8 cellular contexts compared by ENCODE assay signal in the genomic region with DNA sequence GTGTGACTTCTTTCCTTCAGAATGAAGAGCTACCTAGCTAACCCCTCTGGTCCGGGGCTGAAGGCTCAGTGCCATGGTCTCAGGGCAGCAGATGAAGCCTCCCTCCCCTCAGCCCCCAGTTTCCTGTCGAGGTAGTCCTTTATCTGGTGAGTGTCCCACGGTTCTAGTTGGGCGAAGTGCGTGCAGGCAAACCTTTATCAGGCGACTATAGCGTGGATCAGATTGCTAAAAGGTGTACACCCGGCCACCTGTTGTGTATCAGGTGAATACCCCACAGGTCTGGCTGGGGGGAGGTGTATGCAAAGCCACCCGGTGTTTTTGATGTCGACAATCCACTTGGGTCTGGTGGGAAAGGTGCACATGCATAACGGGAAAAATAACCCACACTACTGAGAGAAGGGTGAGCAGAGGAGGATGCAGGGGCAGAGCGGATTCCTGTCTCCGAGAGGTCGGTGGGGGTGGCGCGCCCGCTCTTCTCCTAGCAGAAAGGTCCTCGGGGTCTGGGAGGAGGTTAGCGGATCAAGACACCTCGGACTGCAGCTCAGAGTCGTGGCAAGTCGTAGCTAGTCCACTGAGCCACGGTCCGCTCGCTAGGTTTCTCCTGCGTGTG. TPM values are rescaled to one million over a fixed set of nuclear protein-coding genes. Genes with fewer than 3 reads are reported as not detected.
DNase-seq lines count a peak whose midpoint lies in the region; ATAC-seq and TF ChIP-seq lines count a peak whose summit lies in the region.

No MANE protein-coding gene starts in this region.

- no peaks in the 10 kb centered on the region for H3K27me3 ChIP-seq in neuron (ENCODE audit: insufficient read depth, low read length)

- H3K4me3 ChIP-seq in neuron (ENCODE audit: low read length), result peak overlapping the region; percentile 85

- POLR2A ChIA-PET in WTC11 (lab: Charles Lee), result interaction anchor here (1.2 to 2.5 kb wide), 3 partner anchors 8 to 127 kb away, joined by 3 to 9 read pairs (median 4); a partner anchor contains a TSS

- TF ChIP-seq CTCF in WTC11 (IDR thresholded peaks at IDR 0.05), result no peak

- H3K4me3 Mint-ChIP-seq in WTC11, result peak overlapping the region; percentile 97

- H2AFZ ChIP-seq in neuron (ENCODE audit: low read depth, low read length), result peak overlapping the region; percentile 92

- peaks cover 25% of the 10 kb centered on the region for H3K36me3 Mint-ChIP-seq in WTC11

- H3K27ac Mint-ChIP-seq in WTC11, result peak overlapping the region; percentile 95

- peaks cover 19% of the 10 kb centered on the region for H3K36me3 ChIP-seq in neuron (ENCODE audit: insufficient read depth, low read length)

- H3K9me3 Mint-ChIP-seq in WTC11, result no peaks in the 10 kb centered on the region

- CTCF ChIA-PET in WTC11 (lab: Charles Lee), result interaction anchor here (0.6 to 3.1 kb wide), 8 partner anchors 19 to 251 kb away, joined by 3 to 16 read pairs (median 4); a partner anchor contains a TSS

- no peaks in the 10 kb centered on the region for H3K9me3 ChIP-seq in neuron (ENCODE audit: low read length)

- peaks cover 14% of the 10 kb centered on the region for H3K4me1 ChIP-seq in neuron (ENCODE audit: insufficient read depth, low read length)

- peak; percentile 17 to 37 for DNase-seq in stimulated activated CD4-positive, alpha-beta T cell treated with anti-CD3 and anti-CD28 coated beads, Interleukin-2, amount 100 ng/mL, for 24 hours
- DNase-seq in stimulated activated CD4-positive, alpha-beta T cell treated with anti-CD3 and anti-CD28 coated beads, Interleukin-1b, Interleukin-23, amount 100 ng/mL, for 48 hours, result no peak
- DNase-seq in WTC11 (ENCODE audit: low spot score) (no peak), GM19240 (ENCODE audit: insufficient read length, low spot score) (no peak)
- DNase-seq in NK-92 treated with Interleukin-12 subunit alpha and Interleukin-12 subunit beta, amount 100 ng/mL, for 24 hours (lab: John Stamatoyannopoulos, UW), result no peak

- ATAC-seq in HG03354 (IDR thresholded peaks at IDR 0.05; ENCODE audit: poor library complexity, severe bottlenecking, unreplicated experiment) (peak; percentile 26), WTC11 (peak; percentile 13), esophagus mucosa (peak; percentile 2)

- peaks cover 22% of the 10 kb centered on the region for H3K4me1 Mint-ChIP-seq in WTC11

- H3K27me3 Mint-ChIP-seq in WTC11 (ENCODE audit: low read depth), result peaks cover 6% of the 10 kb centered on the region

TF ChIP-seq in WTC11, 78 proteins besides CTCF, POLR2A, EP300 and RAD21:
- TF ChIP-seq ZNF317 (CRISPR knock-in tag; IDR thresholded peaks at IDR 0.05; ENCODE audit: borderline replicate concordance, low read depth), result no peak
- TF ChIP-seq FOXJ3 (CRISPR knock-in tag; IDR thresholded peaks at IDR 0.05; ENCODE audit: borderline replicate concordance), result no peak
- TF ChIP-seq ETV6 (CRISPR knock-in tag; IDR thresholded peaks at IDR 0.05), result no peak
- no peak for TF ChIP-seq NR2C2 (CRISPR knock-in tag; IDR thresholded peaks at IDR 0.05)
- no peak for TF ChIP-seq ZNF671 (CRISPR knock-in tag; IDR thresholded peaks at IDR 0.05)
- no peak for TF ChIP-seq ZNF232 (CRISPR knock-in tag; IDR thresholded peaks at IDR 0.05)
- TF ChIP-seq, protein P1, sequence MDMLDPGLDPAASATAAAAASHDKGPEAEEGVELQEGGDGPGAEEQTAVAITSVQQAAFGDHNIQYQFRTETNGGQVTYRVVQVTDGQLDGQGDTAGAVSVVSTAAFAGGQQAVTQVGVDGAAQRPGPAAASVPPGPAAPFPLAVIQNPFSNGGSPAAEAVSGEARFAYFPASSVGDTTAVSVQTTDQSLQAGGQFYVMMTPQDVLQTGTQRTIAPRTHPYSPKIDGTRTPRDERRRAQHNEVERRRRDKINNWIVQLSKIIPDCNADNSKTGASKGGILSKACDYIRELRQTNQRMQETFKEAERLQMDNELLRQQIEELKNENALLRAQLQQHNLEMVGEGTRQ (CRISPR knock-in tag; IDR thresholded peaks at IDR 0.05), result no peak
- no peak for TF ChIP-seq TCF7 (CRISPR knock-in tag; IDR thresholded peaks at IDR 0.05; ENCODE audit: low read depth)
- no peak for TF ChIP-seq GTF2I (CRISPR knock-in tag; conservative IDR thresholded peaks at IDR 0.05)
- TF ChIP-seq SMAD3 (CRISPR knock-in tag; IDR thresholded peaks at IDR 0.05; ENCODE audit: borderline replicate concordance), result no peak
- no peak for TF ChIP-seq KAT7 (CRISPR knock-in tag; IDR thresholded peaks at IDR 0.05; ENCODE audit: borderline replicate concordance)
- TF ChIP-seq IRF2 (CRISPR knock-in tag; IDR thresholded peaks at IDR 0.05; ENCODE audit: borderline replicate concordance, low read depth), result no peak
- TF ChIP-seq, protein P2, sequence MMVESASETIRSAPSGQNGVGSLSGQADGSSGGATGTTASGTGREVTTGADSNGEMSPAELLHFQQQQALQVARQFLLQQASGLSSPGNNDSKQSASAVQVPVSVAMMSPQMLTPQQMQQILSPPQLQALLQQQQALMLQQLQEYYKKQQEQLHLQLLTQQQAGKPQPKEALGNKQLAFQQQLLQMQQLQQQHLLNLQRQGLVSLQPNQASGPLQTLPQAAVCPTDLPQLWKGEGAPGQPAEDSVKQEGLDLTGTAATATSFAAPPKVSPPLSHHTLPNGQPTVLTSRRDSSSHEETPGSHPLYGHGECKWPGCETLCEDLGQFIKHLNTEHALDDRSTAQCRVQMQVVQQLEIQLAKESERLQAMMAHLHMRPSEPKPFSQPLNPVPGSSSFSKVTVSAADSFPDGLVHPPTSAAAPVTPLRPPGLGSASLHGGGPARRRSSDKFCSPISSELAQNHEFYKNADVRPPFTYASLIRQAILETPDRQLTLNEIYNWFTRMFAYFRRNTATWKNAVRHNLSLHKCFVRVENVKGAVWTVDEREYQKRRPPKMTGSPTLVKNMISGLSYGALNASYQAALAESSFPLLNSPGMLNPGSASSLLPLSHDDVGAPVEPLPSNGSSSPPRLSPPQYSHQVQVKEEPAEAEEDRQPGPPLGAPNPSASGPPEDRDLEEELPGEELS (CRISPR knock-in tag; IDR thresholded peaks at IDR 0.05), result no peak
- TF ChIP-seq, protein P3, sequence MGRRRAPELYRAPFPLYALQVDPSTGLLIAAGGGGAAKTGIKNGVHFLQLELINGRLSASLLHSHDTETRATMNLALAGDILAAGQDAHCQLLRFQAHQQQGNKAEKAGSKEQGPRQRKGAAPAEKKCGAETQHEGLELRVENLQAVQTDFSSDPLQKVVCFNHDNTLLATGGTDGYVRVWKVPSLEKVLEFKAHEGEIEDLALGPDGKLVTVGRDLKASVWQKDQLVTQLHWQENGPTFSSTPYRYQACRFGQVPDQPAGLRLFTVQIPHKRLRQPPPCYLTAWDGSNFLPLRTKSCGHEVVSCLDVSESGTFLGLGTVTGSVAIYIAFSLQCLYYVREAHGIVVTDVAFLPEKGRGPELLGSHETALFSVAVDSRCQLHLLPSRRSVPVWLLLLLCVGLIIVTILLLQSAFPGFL (CRISPR knock-in tag; IDR thresholded peaks at IDR 0.05; ENCODE audit: borderline replicate concordance), result no peak
- TF ChIP-seq ELF4 (CRISPR knock-in tag; IDR thresholded peaks at IDR 0.05; ENCODE audit: low read depth), result no peak
- TF ChIP-seq ZNF138 (CRISPR knock-in tag; conservative IDR thresholded peaks at IDR 0.05), result no peak
- TF ChIP-seq, protein P4, sequence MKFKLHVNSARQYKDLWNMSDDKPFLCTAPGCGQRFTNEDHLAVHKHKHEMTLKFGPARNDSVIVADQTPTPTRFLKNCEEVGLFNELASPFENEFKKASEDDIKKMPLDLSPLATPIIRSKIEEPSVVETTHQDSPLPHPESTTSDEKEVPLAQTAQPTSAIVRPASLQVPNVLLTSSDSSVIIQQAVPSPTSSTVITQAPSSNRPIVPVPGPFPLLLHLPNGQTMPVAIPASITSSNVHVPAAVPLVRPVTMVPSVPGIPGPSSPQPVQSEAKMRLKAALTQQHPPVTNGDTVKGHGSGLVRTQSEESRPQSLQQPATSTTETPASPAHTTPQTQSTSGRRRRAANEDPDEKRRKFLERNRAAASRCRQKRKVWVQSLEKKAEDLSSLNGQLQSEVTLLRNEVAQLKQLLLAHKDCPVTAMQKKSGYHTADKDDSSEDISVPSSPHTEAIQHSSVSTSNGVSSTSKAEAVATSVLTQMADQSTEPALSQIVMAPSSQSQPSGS (CRISPR knock-in tag; IDR thresholded peaks at IDR 0.05; ENCODE audit: borderline replicate concordance, low read depth), result no peak
- TF ChIP-seq ZNF396 (CRISPR knock-in tag; IDR thresholded peaks at IDR 0.05; ENCODE audit: borderline replicate concordance), result no peak

RNA-seq across cellular contexts. Expression of a gene that starts 0.5 kb away (rescaled TPM):
- total RNA-seq in WTC11 (2021) (13.3 to 16.2 TPM (median 14.7 TPM) in 3 replicates), esophagus mucosa (48.9 TPM)

RNA-seq across cellular contexts. Expression of a gene that starts 5.9 kb away (rescaled TPM):
- total RNA-seq in WTC11 (2021) (220 to 234 TPM (median 227 TPM) in 3 replicates), esophagus mucosa (157 TPM)

RNA-seq across cellular contexts. Expression of a gene that starts 6.1 kb away (rescaled TPM):
- total RNA-seq in WTC11 (2021) (0.46 to 0.69 TPM (median 0.66 TPM) in 3 replicates), esophagus mucosa (not detected)

RNA-seq across cellular contexts. Expression of a gene that starts 29.9 kb away (rescaled TPM):
- total RNA-seq in WTC11 (2021) (68.6 to 97.2 TPM (median 70.6 TPM) in 3 replicates), esophagus mucosa (37.6 TPM)

Comparison
In these comparisons a context has a peak if more than half of its experiments do, and no peak if none do; other contexts are left out.
1. DNase-seq: peak in stimulated activated CD4-positive, alpha-beta T cell treated with anti-CD3 and anti-CD28 coated beads, Interleukin-2, amount 100 ng/mL, for 24 hours (2 of 2); none in stimulated activated CD4-positive, alpha-beta T cell treated with anti-CD3 and anti-CD28 coated beads, Interleukin-1b, Interleukin-23, amount 100 ng/mL, for 48 hours (single experiment), WTC11 (single experiment), GM19240 (single experiment) and NK-92 treated with Interleukin-12 subunit alpha and Interleukin-12 subunit beta, amount 100 ng/mL, for 24 hours (single experiment).
2. Peak in every context shown above with its lines, with median percentiles within 50 percentile points of each other: ATAC-seq.